Comparison of ENCODE assay signal across 1 cellular context in genomic region chr7:150415161-150416160, GRCh38.
TF ChIP-seq lines count a peak whose summit lies in the region.

No MANE protein-coding gene starts in this region.

TF ChIP-seq in HepG2, 621 proteins besides CTCF, POLR2A, EP300 and RAD21 (continued from another document and continues in another):
- TF ChIP-seq REPIN1 (CRISPR knock-in tag; IDR thresholded peaks at IDR 0.05; ENCODE audit: borderline replicate concordance, low read depth), result peak; percentile 67; the same call in 1 of the 2 replicates
- TF ChIP-seq SP2 (CRISPR knock-in tag; IDR thresholded peaks at IDR 0.05), result no peak
- TF ChIP-seq AGO1 (IDR thresholded peaks at IDR 0.05; ENCODE audit: low read depth, low read length, poor library complexity, severe bottlenecking), result no peak
- TF ChIP-seq MED8 (CRISPR knock-in tag; IDR thresholded peaks at IDR 0.05; ENCODE audit: insufficient replicate concordance), result no peak
- TF ChIP-seq SP5 (CRISPR knock-in tag; IDR thresholded peaks at IDR 0.05; ENCODE audit: borderline replicate concordance, low read depth), result peak; percentile 66; the same call in 1 of the 2 replicates
- TF ChIP-seq MNT (IDR thresholded peaks at IDR 0.05), result no peak
- TF ChIP-seq FOXP4 (CRISPR knock-in tag; IDR thresholded peaks at IDR 0.05), result peak; percentile 79
- peak in 1 of 2 experiments; percentile 34; a peak in 1 of 4 replicates for TF ChIP-seq ATF4 (CRISPR knock-in tag; IDR thresholded peaks at IDR 0.05)
- no peak for TF ChIP-seq ZNF841 (CRISPR knock-in tag; IDR thresholded peaks at IDR 0.05; ENCODE audit: borderline replicate concordance)
- no peak for TF ChIP-seq SRY (CRISPR knock-in tag; IDR thresholded peaks at IDR 0.05)
- TF ChIP-seq ASH2L (IDR thresholded peaks at IDR 0.05; ENCODE audit: insufficient read length, low read depth, low read length), result peak; percentile 28
- TF ChIP-seq ZFP91 (CRISPR knock-in tag; IDR thresholded peaks at IDR 0.05; ENCODE audit: borderline replicate concordance), result peak; percentile 37; the same call in 1 of the 2 replicates
- peak; percentile 72; the same call in 1 of the 2 replicates for TF ChIP-seq CCDC6 (CRISPR knock-in tag; IDR thresholded peaks at IDR 0.05)
- no peak for TF ChIP-seq STAG1 (CRISPR knock-in tag; IDR thresholded peaks at IDR 0.05)
- TF ChIP-seq MBNL3 (CRISPR knock-in tag; conservative IDR thresholded peaks at IDR 0.05), result no peak
- TF ChIP-seq RBM39 (IDR thresholded peaks at IDR 0.05; ENCODE audit: low read depth, low read length, poor library complexity, severe bottlenecking), result no peak
- no peak for TF ChIP-seq TRAFD1 (CRISPR knock-in tag; IDR thresholded peaks at IDR 0.05; ENCODE audit: borderline replicate concordance)
- no peak for TF ChIP-seq PRDM4 (CRISPR knock-in tag; IDR thresholded peaks at IDR 0.05; ENCODE audit: borderline replicate concordance)
- TF ChIP-seq XBP1 (CRISPR knock-in tag; IDR thresholded peaks at IDR 0.05), result no peak
- TF ChIP-seq FLYWCH1 (CRISPR knock-in tag; IDR thresholded peaks at IDR 0.05), result no peak
- no peak for TF ChIP-seq YEATS4 (CRISPR knock-in tag; IDR thresholded peaks at IDR 0.05; ENCODE audit: borderline replicate concordance)
- TF ChIP-seq CCAR2 (optimal IDR thresholded peaks at IDR 0.05; ENCODE audit: low read depth, low read length), result no peak
- no peak for TF ChIP-seq ZNF276 (CRISPR knock-in tag; IDR thresholded peaks at IDR 0.05; ENCODE audit: low read depth)
- TF ChIP-seq ZFP37 (CRISPR knock-in tag; IDR thresholded peaks at IDR 0.05; ENCODE audit: borderline replicate concordance), result no peak
- TF ChIP-seq GTF3A (CRISPR knock-in tag; conservative IDR thresholded peaks at IDR 0.05), result no peak
- peak; percentile 65; the same call in 1 of the 2 replicates for TF ChIP-seq KAT8 (CRISPR knock-in tag; IDR thresholded peaks at IDR 0.05)
- TF ChIP-seq ZNF460 (CRISPR knock-in tag; IDR thresholded peaks at IDR 0.05; ENCODE audit: borderline replicate concordance), result no peak; the same call in 1 of the 2 replicates
- no peak for TF ChIP-seq ZNF780A (CRISPR knock-in tag; IDR thresholded peaks at IDR 0.05)
- no peak for TF ChIP-seq NFRKB (IDR thresholded peaks at IDR 0.05)
- no peak for TF ChIP-seq RBFOX2 (IDR thresholded peaks at IDR 0.05; ENCODE audit: low read depth, low read length)
- TF ChIP-seq TSC22D2 (CRISPR knock-in tag; IDR thresholded peaks at IDR 0.05; ENCODE audit: borderline replicate concordance), result no peak; the same call in 1 of the 2 replicates
- TF ChIP-seq MATR3 (CRISPR knock-in tag; IDR thresholded peaks at IDR 0.05), result no peak
- no peak for TF ChIP-seq TMF1 (CRISPR knock-in tag; IDR thresholded peaks at IDR 0.05; ENCODE audit: low read depth)
- no peak for TF ChIP-seq ZNF136 (CRISPR knock-in tag; IDR thresholded peaks at IDR 0.05; ENCODE audit: low read depth)
- peak; percentile 34; the same call in 1 of the 2 replicates for TF ChIP-seq GATAD1 (CRISPR knock-in tag; IDR thresholded peaks at IDR 0.05)
- peak; percentile 72; the same call in 1 of the 2 replicates for TF ChIP-seq ZNF281 (CRISPR knock-in tag; IDR thresholded peaks at IDR 0.05; ENCODE audit: borderline replicate concordance)
- no peak for TF ChIP-seq NR1H2 (CRISPR knock-in tag; IDR thresholded peaks at IDR 0.05; ENCODE audit: borderline replicate concordance, low read depth)
- no peak for TF ChIP-seq SMARCE1 (IDR thresholded peaks at IDR 0.05; ENCODE audit: borderline replicate concordance)
- peak; percentile 83 for TF ChIP-seq CEBPG (CRISPR knock-in tag; IDR thresholded peaks at IDR 0.05)
- no peak for TF ChIP-seq HOXA7 (CRISPR knock-in tag; IDR thresholded peaks at IDR 0.05)
- TF ChIP-seq NCOA1 (CRISPR knock-in tag; IDR thresholded peaks at IDR 0.05), result 0 out of 2 replicates have a peak, but pooled peaks have one; percentile 21
- no peak for TF ChIP-seq ZFP62 (CRISPR knock-in tag; IDR thresholded peaks at IDR 0.05)
